10 cellular contexts compared by ENCODE assay signal in the genomic region with DNA sequence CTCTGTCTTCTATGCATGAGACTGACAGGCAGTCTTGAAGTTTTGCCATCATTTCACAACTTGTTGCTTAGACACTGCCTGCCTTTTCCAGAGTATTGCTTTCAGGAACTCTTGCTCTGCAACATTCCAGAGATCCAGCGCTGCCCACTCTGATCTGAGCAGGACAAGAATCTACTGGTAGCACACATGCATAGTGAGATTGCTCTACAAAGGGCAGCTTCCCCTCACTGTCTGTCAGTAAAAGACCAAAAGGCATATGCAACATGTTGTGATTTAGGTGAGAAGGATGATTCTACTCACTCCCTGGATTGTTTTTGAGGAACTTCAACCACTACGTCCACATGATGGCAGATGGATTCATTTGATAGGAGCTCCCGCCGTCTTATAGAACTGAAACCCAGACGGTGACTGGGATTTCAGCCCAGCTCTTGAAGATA.
A peak's percentile ranks its signal among the peaks of the same experiment; 100 is the strongest.
DNase-seq lines count a peak whose midpoint lies in the region; ATAC-seq, FAIRE-seq and TF ChIP-seq lines count a peak whose summit lies in the region.
"Had no signal": no experiment of that assay in that cellular context is flagged by ENCODE, and none has a peak within 500 bp of the region (broad histone marks: within the 10 kb centered on the region; RNA-seq: fewer than 3 reads in every experiment).

No MANE protein-coding gene starts in this region.

- intact Hi-C loops in left ventricle myocardium superior (cut with micrococcal nuclease) (loop anchor here (10.0 kb wide), 1 partner anchor 149 kb away; no protein-coding TSS in a partner anchor), spleen (cut with DNase I; ENCODE audit: low total_unique reads) (loop anchor here (10.0 kb wide), 2 partner anchors 149 to 239 kb away; no protein-coding TSS in a partner anchor)

- no peak for TF ChIP-seq CTCF in astrocyte (IDR thresholded peaks at IDR 0.05; ENCODE audit: insufficient read depth, low read depth, low read length)
- TF ChIP-seq CTCF in spleen (IDR thresholded peaks at IDR 0.05 in 8 of 11, conservative IDR thresholded peaks at IDR 0.05 in 3 of 11): no peak

- no peak overlapping the region for H2AFZ ChIP-seq in astrocyte (ENCODE audit: low read depth, low read length)

- H3K27ac ChIP-seq in astrocyte (ENCODE audit: low read depth, low read length) (no peak overlapping the region), spleen (peak overlapping the region in 5 of 8 donors; percentile 8 to 40 (median 20))

- H3K36me3 Mint-ChIP-seq in astrocyte (ENCODE audit: low read depth, unreplicated experiment): no peaks in the 10 kb centered on the region

- WGBS in spleen, 5 donors: 54 to 75% (median 65%) methylated on average over 5 of the region's 5 CpGs

- H3K9me3 Mint-ChIP-seq in astrocyte (ENCODE audit: unreplicated experiment): no peaks in the 10 kb centered on the region

- peaks cover 20% of the 10 kb centered on the region for H4K20me1 ChIP-seq in astrocyte (ENCODE audit: insufficient read depth, low read length)

- no peaks in the 10 kb centered on the region for H3K4me1 ChIP-seq in astrocyte (ENCODE audit: insufficient read depth, low read length)
- peaks cover 9 to 53% (median 33%) of the 10 kb centered on the region in 6 donors for H3K4me1 ChIP-seq in spleen

- no peak for TF ChIP-seq POLR2A in spleen (IDR thresholded peaks at IDR 0.05)

- H3K9me3 ChIP-seq in astrocyte (ENCODE audit: insufficient read depth, low read depth, low read length) (no peaks in the 10 kb centered on the region), spleen (no peaks in the 10 kb centered on the region)

- no peaks in the 10 kb centered on the region for H3K27me3 Mint-ChIP-seq in astrocyte (ENCODE audit: low read depth, unreplicated experiment)

- no peak for FAIRE-seq in astrocyte (lab: Jason Lieb, UNC)

- H3K4me1 Mint-ChIP-seq in astrocyte (ENCODE audit: low read depth, unreplicated experiment): peaks cover 18% of the 10 kb centered on the region

- H3K27me3 ChIP-seq in astrocyte (ENCODE audit: insufficient read depth, low read length) (no peaks in the 10 kb centered on the region), spleen (replicated peaks in 1 of 7) (no peaks in the 10 kb centered on the region)

- H3K36me3 ChIP-seq in astrocyte (ENCODE audit: insufficient read depth, low read length): no peaks in the 10 kb centered on the region
- peaks cover 0 to 11% (median 0%) of the 10 kb centered on the region in 6 donors for H3K36me3 ChIP-seq in spleen

- peak; percentile 68 for DNase-seq in HT-29 (ENCODE audit: low spot score)
- peak; percentile 43 for DNase-seq in astrocyte (ENCODE audit: low read depth)
- DNase-seq in left ventricle myocardium superior: no peak
- DNase-seq in spleen: no peak
- DNase-seq in NCI-H1417 treated with DMSO at 0.1 percent for 48 hours (lab: John Stamatoyannopoulos, UW): no peak
- DNase-seq: amniotic stem cell, DND-41 had no signal

- H3K4me3 ChIP-seq in astrocyte (ENCODE audit: insufficient read depth, low read depth, low read length): no peak overlapping the region
- no peak overlapping the region for H3K4me3 ChIP-seq in spleen

- peaks cover 56% of the 10 kb centered on the region for H3K79me2 ChIP-seq in astrocyte (ENCODE audit: insufficient read depth, low read length)

- no peak overlapping the region for H3K4me2 ChIP-seq in astrocyte (ENCODE audit: low read length)

- peak; percentile 69 for ATAC-seq in left ventricle myocardium superior
- no peak for ATAC-seq in HG02938 (IDR thresholded peaks at IDR 0.05; ENCODE audit: unreplicated experiment)
- no peak for ATAC-seq in GM18502 (IDR thresholded peaks at IDR 0.05; ENCODE audit: poor library complexity, unreplicated experiment)
- no peak for ATAC-seq in HG03097 (IDR thresholded peaks at IDR 0.05; ENCODE audit: low FRiP score, unreplicated experiment)

- H3K9ac ChIP-seq in astrocyte (ENCODE audit: low read length): no peak overlapping the region

- no peak overlapping the region for H3K27ac Mint-ChIP-seq in astrocyte (ENCODE audit: unreplicated experiment)

- no peak overlapping the region for H3K4me3 Mint-ChIP-seq in astrocyte (ENCODE audit: unreplicated experiment)

Comparison
In these comparisons a context has a peak if more than half of its experiments do, and no peak if none do; other contexts are left out.
1. DNase-seq: peak in HT-29 (single experiment) and astrocyte (single experiment); none in left ventricle myocardium superior (single experiment), spleen (single experiment) and NCI-H1417 treated with DMSO at 0.1 percent for 48 hours (single experiment).